Comparison of ENCODE assay signal across 9 cellular contexts in genomic region chr1:192575499-192576189, GRCh38. TPM values are rescaled to one million over a fixed set of nuclear protein-coding genes. Genes with fewer than 3 reads are reported as not detected.
DNase-seq lines count a peak whose midpoint lies in the region; ATAC-seq and TF ChIP-seq lines count a peak whose summit lies in the region.
"Had no signal": no experiment of that assay in that cellular context is flagged by ENCODE, and none has a peak within 500 bp of the region (broad histone marks: within the 10 kb centered on the region; RNA-seq: fewer than 3 reads in every experiment).

A gene with protein sequence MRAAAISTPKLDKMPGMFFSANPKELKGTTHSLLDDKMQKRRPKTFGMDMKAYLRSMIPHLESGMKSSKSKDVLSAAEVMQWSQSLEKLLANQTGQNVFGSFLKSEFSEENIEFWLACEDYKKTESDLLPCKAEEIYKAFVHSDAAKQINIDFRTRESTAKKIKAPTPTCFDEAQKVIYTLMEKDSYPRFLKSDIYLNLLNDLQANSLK (plus strand): TSS chr1:192575773. CDS start chr1:192575793, 20 bp downstream.

- H3K9me3 Mint-ChIP-seq in activated CD4-positive, alpha-beta T cell treated with anti-CD3 and anti-CD28 coated beads, Interleukin-2, amount 10 ng/mL, durations not matched to agents 7 days and 5 days, result peaks cover 8% of the 10 kb centered on the region

- intact Hi-C loops in esophagus muscularis mucosa (cut with DNase I), result no loop called here

- H3K4me3 Mint-ChIP-seq in activated CD4-positive, alpha-beta T cell treated with anti-CD3 and anti-CD28 coated beads, Interleukin-2, amount 10 ng/mL, durations not matched to agents 7 days and 5 days, result peak within 1 kb of the TSS; percentile 75

- 80% methylated on average over 7 of the region's 7 CpGs for WGBS in esophagus muscularis mucosa

- ATAC-seq in GM19397 (IDR thresholded peaks at IDR 0.05; ENCODE audit: unreplicated experiment), result peak; percentile 84
- peak; percentile 81 for ATAC-seq in HG03460 (IDR thresholded peaks at IDR 0.05; ENCODE audit: unreplicated experiment)

- POLR2A ChIA-PET in activated CD4-positive, alpha-beta T cell treated with anti-CD3 and anti-CD28 coated beads, Interleukin-2, amount 10 ng/mL, durations not matched to agents 7 days and 5 days (lab: Charles Lee), result no interaction called here

- H3K27me3 ChIP-seq in esophagus muscularis mucosa, result no peaks in the 10 kb centered on the region

- H3K4me3 ChIP-seq in esophagus muscularis mucosa, result peak within 1 kb of the TSS; percentile 2 to 34 (median 8)

- H3K36me3 ChIP-seq in esophagus muscularis mucosa, result no peaks in the 10 kb centered on the region

- H3K4me1 Mint-ChIP-seq in activated CD4-positive, alpha-beta T cell treated with anti-CD3 and anti-CD28 coated beads, Interleukin-2, amount 10 ng/mL, durations not matched to agents 7 days and 5 days, result peaks cover 88% of the 10 kb centered on the region

- peaks cover 0 to 47% (median 21%) of the 10 kb centered on the region in 4 donors for H3K4me1 ChIP-seq in esophagus muscularis mucosa

- no peaks in the 10 kb centered on the region for H3K27me3 Mint-ChIP-seq in activated CD4-positive, alpha-beta T cell treated with anti-CD3 and anti-CD28 coated beads, Interleukin-2, amount 10 ng/mL, durations not matched to agents 7 days and 5 days

- H3K27ac Mint-ChIP-seq in activated CD4-positive, alpha-beta T cell treated with anti-CD3 and anti-CD28 coated beads, Interleukin-2, amount 10 ng/mL, durations not matched to agents 7 days and 5 days, result peak within 1 kb of the TSS; percentile 90

- DNase-seq in AML-193 (lab: John Stamatoyannopoulos, UW) (peak; percentile 9 to 35), esophagus muscularis mucosa (ENCODE audit: extremely low spot score) (no peak), HuH-7.5 (ENCODE audit: low spot score) (no peak), HCEC 1CT (no peak)
- peak; percentile 72 for DNase-seq in activated CD4-positive, alpha-beta T cell treated with anti-CD3 and anti-CD28 coated beads, Interleukin-2, amount 10 ng/mL, durations not matched to agents 7 days and 5 days
- DNase-seq in stimulated activated CD4-positive, alpha-beta T cell treated with anti-CD3 and anti-CD28 coated beads, Interleukin-1b, Interleukin-23, amount 100 ng/mL, for 1 hour (ENCODE audit: low read depth in 2 of 2), result peak; percentile 23 to 30

- CTCF ChIA-PET in activated CD4-positive, alpha-beta T cell treated with anti-CD3 and anti-CD28 coated beads, Interleukin-2, amount 10 ng/mL, durations not matched to agents 7 days and 5 days (lab: Charles Lee), result no interaction called here

- H3K36me3 Mint-ChIP-seq in activated CD4-positive, alpha-beta T cell treated with anti-CD3 and anti-CD28 coated beads, Interleukin-2, amount 10 ng/mL, durations not matched to agents 7 days and 5 days (ENCODE audit: low read depth), result peaks cover 37% of the 10 kb centered on the region

- no peak for TF ChIP-seq CTCF in esophagus muscularis mucosa (IDR thresholded peaks at IDR 0.05)

- peak within 1 kb of the TSS; percentile 40 to 84 (median 82) for H3K27ac ChIP-seq in esophagus muscularis mucosa (replicated peaks in 1 of 4)

- no peak for TF ChIP-seq EP300 in esophagus muscularis mucosa (IDR thresholded peaks at IDR 0.05)

- TF ChIP-seq POLR2A in esophagus muscularis mucosa (IDR thresholded peaks at IDR 0.05; ENCODE audit: low read depth), result no peak

- H3K9me3 ChIP-seq in esophagus muscularis mucosa, result peaks cover 0 to 5% (median 5%) of the 10 kb centered on the region in 4 donors

RNA-seq across cellular contexts. Expression of the gene that starts here (rescaled TPM):
- 10 to 100 TPM; 14.2 to 14.8 TPM for total RNA-seq in activated CD4-positive, alpha-beta T cell treated with anti-CD3 and anti-CD28 coated beads, Interleukin-2, amount 10 ng/mL, durations not matched to agents 7 days and 5 days
- 10 to 100 TPM in 3 of 4 donors, 1 to 10 TPM in 1; 6.1 to 27.7 (median 12.5) TPM for total RNA-seq in esophagus muscularis mucosa
- total RNA-seq: bronchial epithelial cell had no signal

Comparison
In these comparisons a context has a peak if more than half of its experiments do, and no peak if none do; other contexts are left out.
1. DNase-seq: peak in AML-193 (2 of 2), activated CD4-positive, alpha-beta T cell treated with anti-CD3 and anti-CD28 coated beads, Interleukin-2, amount 10 ng/mL, durations not matched to agents 7 days and 5 days (single experiment) and stimulated activated CD4-positive, alpha-beta T cell treated with anti-CD3 and anti-CD28 coated beads, Interleukin-1b, Interleukin-23, amount 100 ng/mL, for 1 hour (2 of 2); none in esophagus muscularis mucosa (single experiment), HuH-7.5 (single experiment) and HCEC 1CT (single experiment).